ENCODE assay signal across 6 cellular contexts in the genomic region with DNA sequence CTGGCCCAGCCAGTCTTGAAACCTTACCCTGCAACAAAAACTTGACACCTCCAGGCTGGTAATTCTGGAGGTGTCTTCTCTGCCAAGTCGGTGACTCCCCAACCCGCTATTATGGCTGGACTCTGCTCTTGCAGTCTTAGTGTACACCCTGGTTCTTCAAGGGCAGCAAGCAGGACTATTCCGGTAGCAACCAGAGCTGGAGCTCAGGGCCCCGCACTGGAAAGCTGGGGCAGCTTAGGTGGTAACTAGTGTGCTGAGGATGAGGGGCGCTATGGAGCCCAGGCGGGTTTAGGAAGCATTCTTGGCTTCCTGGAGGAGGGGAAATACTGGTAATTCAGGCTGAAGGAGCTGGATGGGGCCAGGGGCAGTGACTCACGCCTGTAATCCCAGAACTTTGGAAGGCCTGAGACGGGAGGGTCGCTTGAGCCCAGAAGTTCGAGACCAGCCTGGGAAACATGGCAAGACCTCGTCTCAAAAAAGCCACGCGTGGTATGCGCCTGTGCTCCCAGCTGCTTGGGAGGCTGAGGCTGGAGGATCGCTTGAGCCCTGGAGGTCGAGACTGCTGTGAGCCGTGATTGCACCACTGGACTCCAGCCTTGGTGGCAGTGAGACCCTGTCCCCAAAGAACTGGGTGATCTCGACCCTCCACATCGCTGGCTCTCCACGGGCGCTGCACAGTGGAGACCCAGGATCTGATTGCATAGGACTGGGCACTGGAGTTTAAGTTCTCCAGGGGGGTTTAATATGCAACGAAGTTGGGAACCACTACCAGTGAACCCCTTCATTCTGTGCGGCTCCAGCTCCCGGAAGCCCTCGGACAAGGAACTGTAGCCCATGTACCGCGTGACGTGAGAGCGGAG. TPM values are rescaled to one million over a fixed set of nuclear protein-coding genes. Genes with fewer than 3 reads are reported as not detected.
DNase-seq lines count a peak whose midpoint lies in the region; ATAC-seq and TF ChIP-seq lines count a peak whose summit lies in the region.

No MANE protein-coding gene starts in this region.

- no peaks in the 10 kb centered on the region for H4K20me1 ChIP-seq in hepatocyte (ENCODE audit: insufficient read depth, poor library complexity, severe bottlenecking)

- ATAC-seq in stimulated activated naive CD8-positive, alpha-beta T cell treated with anti-CD3 and anti-CD28 coated beads, Interleukin-15, Interleukin-2, amounts not matched to agents 100 U/mL and 50 U/mL, for 24 hours = no peak
- no peak for ATAC-seq in GM21528 (IDR thresholded peaks at IDR 0.05; ENCODE audit: low FRiP score, unreplicated experiment)
- no peak for ATAC-seq in GM18873 (IDR thresholded peaks at IDR 0.05; ENCODE audit: low FRiP score, unreplicated experiment)
- no peak for ATAC-seq in HG03460 (IDR thresholded peaks at IDR 0.05; ENCODE audit: unreplicated experiment)

- H3K4me1 Mint-ChIP-seq in stimulated activated naive CD8-positive, alpha-beta T cell treated with anti-CD3 and anti-CD28 coated beads, Interleukin-15, Interleukin-2, amounts not matched to agents 100 ng/mL and 50 ng/mL, for 24 hours (ENCODE audit: low read depth) = peaks cover 15% of the 10 kb centered on the region

- H3K4me3 ChIP-seq in hepatocyte = peak overlapping the region; percentile 86

- peaks cover 20% of the 10 kb centered on the region for H3K36me3 Mint-ChIP-seq in stimulated activated naive CD8-positive, alpha-beta T cell treated with anti-CD3 and anti-CD28 coated beads, Interleukin-15, Interleukin-2, amounts not matched to agents 100 ng/mL and 50 ng/mL, for 24 hours (ENCODE audit: low read depth)

- no peak overlapping the region for H3K27ac Mint-ChIP-seq in stimulated activated naive CD8-positive, alpha-beta T cell treated with anti-CD3 and anti-CD28 coated beads, Interleukin-15, Interleukin-2, amounts not matched to agents 100 ng/mL and 50 ng/mL, for 24 hours

- H2AFZ ChIP-seq in hepatocyte = peak overlapping the region; percentile 43

- H3K27me3 ChIP-seq in hepatocyte = no peaks in the 10 kb centered on the region

- peak overlapping the region; percentile 53 for H3K4me3 Mint-ChIP-seq in stimulated activated naive CD8-positive, alpha-beta T cell treated with anti-CD3 and anti-CD28 coated beads, Interleukin-15, Interleukin-2, amounts not matched to agents 100 ng/mL and 50 ng/mL, for 24 hours

- DNase-seq in stimulated activated naive CD8-positive, alpha-beta T cell treated with anti-CD3 and anti-CD28 coated beads, Interleukin-15, Interleukin-2, amounts not matched to agents 100 U/mL and 50 U/mL, for 24 hours = no peak
- peak; percentile 72 for DNase-seq in hepatocyte (ENCODE audit: low spot score)

- H3K4me1 ChIP-seq in hepatocyte (ENCODE audit: insufficient read depth) = peaks cover 33% of the 10 kb centered on the region

- no peaks in the 10 kb centered on the region for H3K9me3 ChIP-seq in hepatocyte (ENCODE audit: low read depth)

- peaks cover 42% of the 10 kb centered on the region for H3K79me2 ChIP-seq in hepatocyte

- H3K9me3 Mint-ChIP-seq in stimulated activated naive CD8-positive, alpha-beta T cell treated with anti-CD3 and anti-CD28 coated beads, Interleukin-15, Interleukin-2, amounts not matched to agents 100 ng/mL and 50 ng/mL, for 24 hours = no peaks in the 10 kb centered on the region

- WGBS in hepatocyte (ENCODE audit: low lambda C conversion rate, missing lambda C conversion rate) = 33% methylated on average over 27 of the region's 29 CpGs

- H3K27me3 Mint-ChIP-seq in stimulated activated naive CD8-positive, alpha-beta T cell treated with anti-CD3 and anti-CD28 coated beads, Interleukin-15, Interleukin-2, amounts not matched to agents 100 ng/mL and 50 ng/mL, for 24 hours = peaks cover 17% of the 10 kb centered on the region

- H3K36me3 ChIP-seq in hepatocyte (replicated peaks; ENCODE audit: insufficient read depth, low read depth) = no peaks in the 10 kb centered on the region

- H3K27ac ChIP-seq in hepatocyte = peak overlapping the region; percentile 76

- peak overlapping the region; percentile 99 for H3K4me2 ChIP-seq in hepatocyte

- TF ChIP-seq CTCF in hepatocyte (IDR thresholded peaks at IDR 0.05; ENCODE audit: poor library complexity) = no peak

- no peaks in the 10 kb centered on the region for H3K9me2 ChIP-seq in hepatocyte (replicated peaks; ENCODE audit: insufficient read depth)

RNA-seq across cellular contexts. Expression of a gene that starts 10.6 kb away (rescaled TPM):
- total RNA-seq in hepatocyte = 1.3 and 3.1 TPM in 2 replicates
- polyA plus RNA-seq in hepatocyte = 1.7 and 2.1 TPM in 2 replicates

RNA-seq across cellular contexts. Expression of a gene that starts 25.6 kb away (rescaled TPM):
- 28.1 and 41.3 TPM in 2 replicates for total RNA-seq in hepatocyte
- 50.4 and 65.4 TPM in 2 replicates for polyA plus RNA-seq in hepatocyte

RNA-seq across cellular contexts. Expression of a gene that starts 39.3 kb away (rescaled TPM):
- 46.5 and 49.2 TPM in 2 replicates for total RNA-seq in hepatocyte
- polyA plus RNA-seq in hepatocyte = 30.7 and 31.8 TPM in 2 replicates

RNA-seq across cellular contexts. Expression of a gene that starts 45.4 kb away (rescaled TPM):
- total RNA-seq in hepatocyte = 26.2 and 38.4 TPM in 2 replicates
- polyA plus RNA-seq in hepatocyte = 40.5 and 41.2 TPM in 2 replicates

RNA-seq across cellular contexts. Expression of a gene that starts 58.5 kb away (rescaled TPM):
- 3.3 and 14.4 TPM in 2 replicates for total RNA-seq in hepatocyte
- polyA plus RNA-seq in hepatocyte = 8.0 and 12.9 TPM in 2 replicates
